Comparison of ENCODE assay signal across 15 cellular contexts in genomic region chr1:27237112-27237511, GRCh38. TPM values are rescaled to one million over a fixed set of nuclear protein-coding genes. Genes with fewer than 3 reads are reported as not detected.
DNase-seq lines count a peak whose midpoint lies in the region; TF ChIP-seq lines count a peak whose summit lies in the region.
"Had no signal": no experiment of that assay in that cellular context is flagged by ENCODE, and none has a peak within 500 bp of the region (broad histone marks: within the 10 kb centered on the region; RNA-seq: fewer than 3 reads in every experiment).

No MANE protein-coding gene starts in this region.

- H3K9me3 ChIP-seq in BLaER1 treated with 17β-estradiol and CSF1 and Interleukin-3, amounts not matched to agents 10 nM and 100 nM (replicated peaks in 1 of 11) = no peaks in the 10 kb centered on the region
- no peaks in the 10 kb centered on the region for H3K9me3 ChIP-seq in CD4-positive, alpha-beta memory T cell (ENCODE audit: control insufficient read depth in 1 of 2, low read length in 2 of 2)
- H3K9me3 ChIP-seq in colonic mucosa = no peaks in the 10 kb centered on the region
- H3K9me3 ChIP-seq: BE2C had no signal

- intact Hi-C loops in CD4-positive, alpha-beta memory T cell (cut with micrococcal nuclease) = no loop called here
- intact Hi-C loops in colonic mucosa (cut with DNase I) = no loop called here

- H3K9me3 Mint-ChIP-seq in CD4-positive, alpha-beta memory T cell = peaks cover 0 to 4% (median 0%) of the 10 kb centered on the region in 8 donors
- H3K9me3 Mint-ChIP-seq in brain (peaks cover 0 to 3% (median 0%) of the 10 kb centered on the region in 5 experiments), neural crest cell (no peaks in the 10 kb centered on the region)

- H3K36me3 Mint-ChIP-seq in CD4-positive, alpha-beta memory T cell = peaks cover 0 to 19% of the 10 kb centered on the region in 2 donors
- H3K36me3 Mint-ChIP-seq in brain = peaks cover 3% of the 10 kb centered on the region
- no peaks in the 10 kb centered on the region for H3K36me3 Mint-ChIP-seq in neural crest cell (ENCODE audit: low read depth)

- H3K9ac ChIP-seq in BLaER1 treated with 17β-estradiol and CSF1 and Interleukin-3, amounts not matched to agents 10 nM and 100 nM = 0 out of 22 replicates have a peak overlapping the region, but pooled peaks of 1 of the 11 experiments have one; percentile 9
- no peak overlapping the region for H3K9ac ChIP-seq in colonic mucosa (ENCODE audit: low read depth in 2 of 2, low read length in 2 of 2)

- H3K4me1 Mint-ChIP-seq in CD4-positive, alpha-beta memory T cell = peaks cover 28 to 41% (median 36%) of the 10 kb centered on the region in 4 donors
- peaks cover 24% of the 10 kb centered on the region for H3K4me1 Mint-ChIP-seq in brain
- H3K4me1 Mint-ChIP-seq in neural crest cell = peaks cover 23% of the 10 kb centered on the region

- peaks cover 0 to 4% (median 0%) of the 10 kb centered on the region in 11 experiments; a peak in 1 of 22 replicates for H3K36me3 ChIP-seq in BLaER1 treated with 17β-estradiol and CSF1 and Interleukin-3, amounts not matched to agents 10 nM and 100 nM
- H3K36me3 ChIP-seq in CD4-positive, alpha-beta memory T cell (ENCODE audit: insufficient read depth, low read length) = no peaks in the 10 kb centered on the region
- H3K36me3 ChIP-seq in colonic mucosa = no peaks in the 10 kb centered on the region
- H3K36me3 ChIP-seq: BE2C had no signal

- H4K20me1 ChIP-seq in BLaER1 treated with 17β-estradiol and CSF1 and Interleukin-3, amounts not matched to agents 10 nM and 100 nM = peaks cover 0 to 66% (median 7%) of the 10 kb centered on the region in 11 experiments; a peak in 8 of 22 replicates

- no peaks in the 10 kb centered on the region for H3K27me3 ChIP-seq in BLaER1 treated with 17β-estradiol and CSF1 and Interleukin-3, amounts not matched to agents 10 nM and 100 nM
- no peaks in the 10 kb centered on the region for H3K27me3 ChIP-seq in CD4-positive, alpha-beta memory T cell (ENCODE audit: insufficient read depth, low read length)
- no peaks in the 10 kb centered on the region for H3K27me3 ChIP-seq in colonic mucosa
- H3K27me3 ChIP-seq: BE2C had no signal

- no peak for DNase-seq in CD4-positive, alpha-beta memory T cell
- DNase-seq in neural crest cell (ENCODE audit: low read depth, low spot score) (no peak), colonic mucosa (no peak), HCEC 1CT (no peak)
- DNase-seq in activated CD4-positive, alpha-beta T cell treated with anti-CD3 and anti-CD28 coated beads for 4 hours = no peak
- DNase-seq: BE2C, COR-L47, DMS153, EL, MM.1S, NCI-H1105 treated with DMSO at 0.1 percent for 48 hours, NCI-H187, PC-9 had no signal

- H3K4me2 ChIP-seq in BLaER1 treated with 17β-estradiol and CSF1 and Interleukin-3, amounts not matched to agents 10 nM and 100 nM = peak overlapping the region in 9 of 11 experiments; percentile 81 to 96 (median 87); a peak in 13 of 22 replicates
- H3K4me2 ChIP-seq: PC-9 had no signal

- H3K4me3 ChIP-seq in BLaER1 treated with 17β-estradiol and CSF1 and Interleukin-3, amounts not matched to agents 10 nM and 100 nM = 0 out of 20 replicates have a peak overlapping the region, but pooled peaks of 1 of the 10 experiments have one; percentile 81
- no peak overlapping the region for H3K4me3 ChIP-seq in CD4-positive, alpha-beta memory T cell (ENCODE audit: low read length in 2 of 2)
- no peak overlapping the region for H3K4me3 ChIP-seq in colonic mucosa
- H3K4me3 ChIP-seq: PC-9 had no signal

- H3K27ac Mint-ChIP-seq in CD4-positive, alpha-beta memory T cell = peak overlapping the region in 1 of 7 donors; percentile 37
- H3K27ac Mint-ChIP-seq in brain = peak overlapping the region in 1 of 5 experiments; percentile 51
- H3K27ac Mint-ChIP-seq in neural crest cell (ENCODE audit: unreplicated experiment) = no peak overlapping the region

- H3K4me1 ChIP-seq in BLaER1 treated with 17β-estradiol and CSF1 and Interleukin-3, amounts not matched to agents 10 nM and 100 nM = peaks cover 21 to 37% (median 29%) of the 10 kb centered on the region in 10 experiments
- peaks cover 26% of the 10 kb centered on the region for H3K4me1 ChIP-seq in CD4-positive, alpha-beta memory T cell (ENCODE audit: insufficient read depth, low read length)
- no peaks in the 10 kb centered on the region for H3K4me1 ChIP-seq in colonic mucosa

- TF ChIP-seq CTCF in brain (conservative IDR thresholded peaks at IDR 0.05) (no peak), neural crest cell (conservative IDR thresholded peaks at IDR 0.05) (no peak), colonic mucosa (IDR thresholded peaks at IDR 0.05) (no peak)

- H3K27ac ChIP-seq in BLaER1 treated with 17β-estradiol and CSF1 and Interleukin-3, amounts not matched to agents 10 nM and 100 nM = peak overlapping the region in 1 of 11 experiments; percentile 13; a peak in 1 of 22 replicates
- no peak overlapping the region for H3K27ac ChIP-seq in CD4-positive, alpha-beta memory T cell (ENCODE audit: low read depth, low read length)
- H3K27ac ChIP-seq in colonic mucosa = no peak overlapping the region
- H3K27ac ChIP-seq: PC-9 had no signal

- CTCF ChIA-PET in CD4-positive, alpha-beta memory T cell (lab: Charles Lee; ENCODE audit: partially characterized antibody) = no interaction called here

- POLR2A ChIA-PET in CD4-positive, alpha-beta memory T cell (lab: Charles Lee; ENCODE audit: partially characterized antibody) = no interaction called here

- peak overlapping the region in 5 of 8 donors; percentile 20 to 62 (median 48) for H3K4me3 Mint-ChIP-seq in CD4-positive, alpha-beta memory T cell
- H3K4me3 Mint-ChIP-seq in brain (peak overlapping the region; percentile 11 to 77 (median 67)), neural crest cell (peak overlapping the region; percentile 66)

- peaks cover 0 to 3% of the 10 kb centered on the region in 2 donors for H3K27me3 Mint-ChIP-seq in CD4-positive, alpha-beta memory T cell
- H3K27me3 Mint-ChIP-seq in brain (peaks cover 6% of the 10 kb centered on the region), neural crest cell (ENCODE audit: low read depth) (no peaks in the 10 kb centered on the region)

RNA-seq across cellular contexts. Expression of gene WDTC1, which starts 2.7 kb away (rescaled TPM):
- total RNA-seq in CD4-positive, alpha-beta memory T cell = 10 to 100 TPM; 53.3 to 54.5 TPM
- 1 to 10 TPM; 1.1 to 6.6 TPM for polyA plus RNA-seq in CD4-positive, alpha-beta memory T cell
- polyA plus RNA-seq in brain (ENCODE audit: insufficient read depth, low read depth, low replicate concordance) = 96.8 TPM
- total RNA-seq in neural crest cell (25.5 and 26.5 TPM in 2 replicates), colonic mucosa (10 to 100 TPM; 31.2 to 39.3 TPM)
